ENCODE assay signal across 8 cellular contexts in the genomic region with DNA sequence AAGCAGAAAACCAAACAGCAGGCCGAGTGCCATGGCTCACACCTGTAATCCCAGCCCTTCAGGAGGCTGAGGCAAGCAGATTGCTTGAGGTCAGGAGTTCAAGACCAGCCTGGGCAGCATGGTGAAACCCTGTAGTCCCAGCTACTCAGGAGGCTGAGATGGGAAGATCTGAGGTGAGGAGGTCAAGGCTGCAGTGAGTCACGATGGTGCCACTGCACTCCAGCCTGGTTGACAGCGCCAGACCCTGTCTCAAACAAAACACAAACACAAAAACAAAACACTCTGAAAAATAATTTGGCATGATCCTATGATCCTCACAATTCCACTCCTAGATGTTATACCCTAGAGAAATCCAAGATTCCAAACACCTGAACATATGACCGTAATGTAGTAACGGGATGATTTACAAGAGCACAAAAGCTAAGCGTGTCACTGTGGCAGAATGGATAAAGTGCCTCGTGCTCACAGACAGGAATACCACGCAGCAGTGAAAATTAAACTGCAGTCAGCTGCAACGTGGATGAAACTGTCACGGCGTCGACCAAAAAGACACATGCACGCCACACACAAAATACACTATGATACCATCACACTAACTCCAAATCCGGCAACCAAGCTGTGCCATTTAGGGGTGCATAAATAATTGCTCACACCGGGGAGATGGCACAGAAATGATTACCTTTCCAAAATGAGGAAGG. TPM values are rescaled to one million over a fixed set of nuclear protein-coding genes. Genes with fewer than 3 reads are reported as not detected.
A peak's percentile ranks its signal among the peaks of the same experiment; 100 is the strongest.
DNase-seq lines count a peak whose midpoint lies in the region; ATAC-seq, FAIRE-seq and TF ChIP-seq lines count a peak whose summit lies in the region.

No MANE protein-coding gene starts in this region.

- TF ChIP-seq RAD21 in neural cell (conservative IDR thresholded peaks at IDR 0.05) = no peak

- H3K27ac Mint-ChIP-seq in CD8-positive, alpha-beta T cell = peak overlapping the region; percentile 87

- H3K27me3 ChIP-seq in CD8-positive, alpha-beta T cell (ENCODE audit: insufficient read depth, low read length) = no peaks in the 10 kb centered on the region
- H3K27me3 ChIP-seq in dorsolateral prefrontal cortex = no peaks in the 10 kb centered on the region
- H3K27me3 ChIP-seq in neural cell (ENCODE audit: insufficient read depth, low read depth, low read length) = no peaks in the 10 kb centered on the region

- H3K4me3 ChIP-seq in CD8-positive, alpha-beta T cell (ENCODE audit: low read depth, low read length) = peak overlapping the region; percentile 100
- H3K4me3 ChIP-seq in NB4 (ENCODE audit: low read depth, low read length) (peak overlapping the region; percentile 90), dorsolateral prefrontal cortex (peak overlapping the region in 58 of 59 donors; percentile 61 to 99 (median 95)), neural cell (ENCODE audit: low read length) (peak overlapping the region; percentile 96)

- peak overlapping the region; percentile 92 for H3K4me3 Mint-ChIP-seq in CD8-positive, alpha-beta T cell

- intact Hi-C loops in CD8-positive, alpha-beta T cell (cut with DNase I, micrococcal nuclease) = loop anchor here (5.0 kb wide), 4 partner anchors 135 to 1345 kb away; partner anchors contain the start of genes LETM1 (in 1 of the 2), MXD4 (in 1 of the 2) and NSD2 (in 1 of the 2)
- intact Hi-C loops in dorsolateral prefrontal cortex (cut with DNase I) = loop anchor here (5.0 to 10.0 kb wide), 6 partner anchors 35 to 958 kb away; partner anchors contain the start of genes GRK4 (in 1 of the 2), HAUS3 (in 1 of the 2), LETM1 (in 1 of the 2) and MXD4 (in 1 of the 2)

- TF ChIP-seq CTCF in CD8-positive, alpha-beta T cell (IDR thresholded peaks at IDR 0.05) = no peak
- TF ChIP-seq CTCF in NB4 (IDR thresholded peaks at IDR 0.05; ENCODE audit: low read depth, low read length) (no peak), dorsolateral prefrontal cortex (IDR thresholded peaks at IDR 0.05 in 54 of 56, conservative IDR thresholded peaks at IDR 0.05 in 2 of 56; ENCODE audit: low read depth in 1 of 56, partially characterized antibody in 56 of 56) (no peak), neural cell (IDR thresholded peaks at IDR 0.05; ENCODE audit: poor library complexity, severe bottlenecking) (no peak), D721Med (IDR thresholded peaks at IDR 0.05; ENCODE audit: insufficient read depth, missing control alignments) (no peak)

- H3F3A ChIP-seq in neural cell (ENCODE audit: insufficient read depth, low read length, poor library complexity, severe bottlenecking) = peaks cover 6% of the 10 kb centered on the region

- H3K79me2 ChIP-seq in neural cell (replicated peaks; ENCODE audit: insufficient read depth, low read length) = peaks cover 54% of the 10 kb centered on the region

- no peaks in the 10 kb centered on the region for H3K9me2 ChIP-seq in neural cell (ENCODE audit: insufficient read depth, low read length)

- no peaks in the 10 kb centered on the region for H3K9me3 Mint-ChIP-seq in CD8-positive, alpha-beta T cell

- DNase-seq in CD8-positive, alpha-beta T cell = no peak
- DNase-seq in NB4 (ENCODE audit: low read depth) (no peak), dorsolateral prefrontal cortex (no peak), cortex of kidney (lab: John Stamatoyannopoulos, UW) (no peak), D721Med (ENCODE audit: insufficient read length, low spot score) (no peak), nucleus accumbens (lab: John Stamatoyannopoulos, UW) (no peak), NCI-H2171 (lab: John Stamatoyannopoulos, UW) (no peak)

- H3K4me1 ChIP-seq in CD8-positive, alpha-beta T cell (ENCODE audit: insufficient read depth, low read length) = peaks cover 18% of the 10 kb centered on the region

- no peak overlapping the region for H2AFZ ChIP-seq in neural cell (ENCODE audit: low read depth, low read length)

- H3K4me2 ChIP-seq in neural cell (ENCODE audit: low read length) = peak overlapping the region; percentile 56

- H3K36me3 ChIP-seq in CD8-positive, alpha-beta T cell (ENCODE audit: insufficient read depth, low read length) = no peaks in the 10 kb centered on the region
- no peaks in the 10 kb centered on the region for H3K36me3 ChIP-seq in neural cell (ENCODE audit: insufficient read depth, low read length)

- POLR2A ChIA-PET in CD8-positive, alpha-beta T cell (lab: Charles Lee) = no interaction called here

- H3K9me3 ChIP-seq in CD8-positive, alpha-beta T cell (ENCODE audit: low read length) = no peaks in the 10 kb centered on the region
- H3K9me3 ChIP-seq in neural cell (ENCODE audit: low read length) = no peaks in the 10 kb centered on the region

- no peak for TF ChIP-seq POLR2A in NB4 (IDR thresholded peaks at IDR 0.05; ENCODE audit: extremely low read depth, insufficient read length)

- H3K9ac ChIP-seq in neural cell (ENCODE audit: low read length) = peak overlapping the region; percentile 94

- no peak for TF ChIP-seq EP300 in neural cell (conservative IDR thresholded peaks at IDR 0.05; ENCODE audit: poor library complexity, severe bottlenecking)

- no peak overlapping the region for H3K27ac ChIP-seq in CD8-positive, alpha-beta T cell (ENCODE audit: low read depth, low read length)
- H3K27ac ChIP-seq in dorsolateral prefrontal cortex (peak overlapping the region in 3 of 59 donors; percentile 57 to 100 (median 98)), neural cell (ENCODE audit: low read length) (no peak overlapping the region)

- ATAC-seq in CD8-positive, alpha-beta T cell = no peak

- H3K36me3 Mint-ChIP-seq in CD8-positive, alpha-beta T cell = peaks cover 43% of the 10 kb centered on the region

- peaks cover 47% of the 10 kb centered on the region for H3K4me1 Mint-ChIP-seq in CD8-positive, alpha-beta T cell (ENCODE audit: low read depth)

- H4K20me1 ChIP-seq in neural cell (ENCODE audit: insufficient read depth) = no peaks in the 10 kb centered on the region

- no peak for FAIRE-seq in D721Med (lab: Jason Lieb, UNC)

- no peaks in the 10 kb centered on the region for H3K27me3 Mint-ChIP-seq in CD8-positive, alpha-beta T cell (ENCODE audit: low read depth)

- CTCF ChIA-PET in CD8-positive, alpha-beta T cell (lab: Charles Lee) = interaction anchor here (1.1 kb wide), 1 partner anchor 107 kb away, joined by 3 read pairs; no protein-coding TSS in a partner anchor

TF ChIP-seq in neural cell, 6 proteins besides CTCF, POLR2A, EP300 and RAD21:
- TF ChIP-seq TAF1 (IDR thresholded peaks at IDR 0.05; ENCODE audit: low read depth) (no peak), SMC3 (conservative IDR thresholded peaks at IDR 0.05; ENCODE audit: poor library complexity) (no peak), EZH2 (IDR thresholded peaks at IDR 0.05; ENCODE audit: borderline replicate concordance, insufficient read depth, low read length, poor library complexity, severe bottlenecking) (no peak), POLR2AphosphoS5 (IDR thresholded peaks at IDR 0.05) (no peak), MXI1 (conservative IDR thresholded peaks at IDR 0.05; ENCODE audit: poor library complexity, severe bottlenecking) (no peak), REST (IDR thresholded peaks at IDR 0.05; ENCODE audit: borderline replicate concordance) (no peak)

RNA-seq across cellular contexts. Expression of gene NELFA, which starts 1.7 kb away (rescaled TPM):
- total RNA-seq in CD8-positive, alpha-beta T cell = 10 to 100 TPM; 39.0 to 45.8 TPM
- 10 to 100 TPM; 31.6 to 76.1 (median 48.7) TPM for total RNA-seq in dorsolateral prefrontal cortex
- polyA plus RNA-seq in neural cell = 40.5 and 56.7 TPM in 2 replicates
- 48.6 and 57.2 TPM in 2 replicates for polyA minus RNA-seq in neural cell

RNA-seq across cellular contexts. Expression of gene NAT8L, which starts 52.0 kb away (rescaled TPM):
- under 1 TPM; 0.08 to 0.11 TPM for total RNA-seq in CD8-positive, alpha-beta T cell
- total RNA-seq in dorsolateral prefrontal cortex = 100 to 1,000 TPM in 119 of 120 experiments, 10 to 100 TPM in 1; 89.4 to 267 (median 170) TPM
- 12.6 and 15.4 TPM in 2 replicates for polyA plus RNA-seq in neural cell
- 19.0 and 20.5 TPM in 2 replicates for polyA minus RNA-seq in neural cell

Comparison
In these comparisons a context has a peak if more than half of its experiments do, and no peak if none do; other contexts are left out.
1. RNA of gene NAT8L, which starts 52.0 kb away (total RNA-seq): 89.4 to 267 TPM in dorsolateral prefrontal cortex; 0.08 to 0.11 TPM in CD8-positive, alpha-beta T cell; every median in the first group is over 10 times any median in the second.
2. Peak in every context shown above with its lines, with median percentiles within 50 percentile points of each other: H3K4me3 ChIP-seq.